ENCODE assay signal across 15 cellular contexts in genomic region chr21:34925597-34925996, GRCh38.
A peak's percentile ranks its signal among the peaks of the same experiment; 100 is the strongest.
DNase-seq lines count a peak whose midpoint lies in the region; ATAC-seq lines count a peak whose summit lies in the region.
"Had no signal": no experiment of that assay in that cellular context is flagged by ENCODE, and none has a peak within 500 bp of the region (broad histone marks: within the 10 kb centered on the region; RNA-seq: fewer than 3 reads in every experiment).

No MANE protein-coding gene starts in this region.

- no peak overlapping the region for H3K4me3 Mint-ChIP-seq in stimulated activated naive CD8-positive, alpha-beta T cell treated with anti-CD3 and anti-CD28 coated beads, Interleukin-15, Interleukin-2, amounts not matched to agents 100 ng/mL and 50 ng/mL, for 24 hours
- no peak overlapping the region for H3K4me3 Mint-ChIP-seq in dendritic cell treated with granulocyte-macrophage colony-stimulating factor and Interleukin-4, amounts not matched to agents 40 ng/mL and 50 ng/mL, for 4 days

- peaks cover 86% of the 10 kb centered on the region for H3K4me1 Mint-ChIP-seq in stimulated activated naive CD8-positive, alpha-beta T cell treated with anti-CD3 and anti-CD28 coated beads, Interleukin-15, Interleukin-2, amounts not matched to agents 100 ng/mL and 50 ng/mL, for 24 hours (ENCODE audit: low read depth)
- H3K4me1 Mint-ChIP-seq in dendritic cell treated with granulocyte-macrophage colony-stimulating factor and Interleukin-4, amounts not matched to agents 40 ng/mL and 50 ng/mL, for 4 days (ENCODE audit: low read depth): peaks cover 55% of the 10 kb centered on the region

- peak overlapping the region; percentile 75 for H3K27ac ChIP-seq in KOPT-K1 (ENCODE audit: low read depth, low read length, poor library complexity, severe bottlenecking)
- H3K27ac ChIP-seq: KMS-11 had no signal

- H3K27me3 Mint-ChIP-seq in stimulated activated naive CD8-positive, alpha-beta T cell treated with anti-CD3 and anti-CD28 coated beads, Interleukin-15, Interleukin-2, amounts not matched to agents 100 ng/mL and 50 ng/mL, for 24 hours: no peaks in the 10 kb centered on the region
- no peaks in the 10 kb centered on the region for H3K27me3 Mint-ChIP-seq in dendritic cell treated with granulocyte-macrophage colony-stimulating factor and Interleukin-4, amounts not matched to agents 40 ng/mL and 50 ng/mL, for 4 days

- no peak for DNase-seq in stimulated activated naive CD8-positive, alpha-beta T cell treated with anti-CD3 and anti-CD28 coated beads, Interleukin-15, Interleukin-2, amounts not matched to agents 100 U/mL and 50 U/mL, for 24 hours
- no peak for DNase-seq in NCI-H1436 (lab: John Stamatoyannopoulos, UW)
- DNase-seq: BE2C, HCEC 1CT, MM.1S, NCI-H1105, NCI-H1930, NCI-H510A treated with DMSO at 0.1 percent for 48 hours, RPMI8226 had no signal

- no peaks in the 10 kb centered on the region for H3K9me3 ChIP-seq in KOPT-K1 (ENCODE audit: insufficient read depth, low read length, poor library complexity, severe bottlenecking)
- H3K9me3 ChIP-seq: BE2C had no signal

- intact Hi-C loops in dendritic cell treated with granulocyte-macrophage colony-stimulating factor and Interleukin-4, amounts not matched to agents 40 ng/mL and 50 ng/mL, for 4 days (cut with micrococcal nuclease): no loop called here

- peak overlapping the region; percentile 57 for H3K27ac Mint-ChIP-seq in stimulated activated naive CD8-positive, alpha-beta T cell treated with anti-CD3 and anti-CD28 coated beads, Interleukin-15, Interleukin-2, amounts not matched to agents 100 ng/mL and 50 ng/mL, for 24 hours
- peak overlapping the region; percentile 20 for H3K27ac Mint-ChIP-seq in dendritic cell treated with granulocyte-macrophage colony-stimulating factor and Interleukin-4, amounts not matched to agents 40 ng/mL and 50 ng/mL, for 4 days

- ATAC-seq in stimulated activated naive CD8-positive, alpha-beta T cell treated with anti-CD3 and anti-CD28 coated beads, Interleukin-15, Interleukin-2, amounts not matched to agents 100 U/mL and 50 U/mL, for 24 hours: no peak
- ATAC-seq in HG03280 (IDR thresholded peaks at IDR 0.05; ENCODE audit: unreplicated experiment) (no peak), HG03097 (IDR thresholded peaks at IDR 0.05; ENCODE audit: low FRiP score, unreplicated experiment) (no peak)

- H3K36me3 Mint-ChIP-seq in stimulated activated naive CD8-positive, alpha-beta T cell treated with anti-CD3 and anti-CD28 coated beads, Interleukin-15, Interleukin-2, amounts not matched to agents 100 ng/mL and 50 ng/mL, for 24 hours (ENCODE audit: low read depth): peaks cover 24% of the 10 kb centered on the region
- H3K36me3 Mint-ChIP-seq in dendritic cell treated with granulocyte-macrophage colony-stimulating factor and Interleukin-4, amounts not matched to agents 40 ng/mL and 50 ng/mL, for 4 days (ENCODE audit: low read depth): peaks cover 28% of the 10 kb centered on the region

- peaks cover 9% of the 10 kb centered on the region for H3K9me3 Mint-ChIP-seq in stimulated activated naive CD8-positive, alpha-beta T cell treated with anti-CD3 and anti-CD28 coated beads, Interleukin-15, Interleukin-2, amounts not matched to agents 100 ng/mL and 50 ng/mL, for 24 hours
- H3K9me3 Mint-ChIP-seq in dendritic cell treated with granulocyte-macrophage colony-stimulating factor and Interleukin-4, amounts not matched to agents 40 ng/mL and 50 ng/mL, for 4 days: peaks cover 8% of the 10 kb centered on the region

- peaks cover 62% of the 10 kb centered on the region for H3K36me3 ChIP-seq in KOPT-K1 (ENCODE audit: insufficient read depth, low read length)
- H3K36me3 ChIP-seq: BE2C had no signal
